Comparison of ENCODE assay signal across 15 cellular contexts in genomic region chr10:47339759-47340612, GRCh38. TPM values are rescaled to one million over a fixed set of nuclear protein-coding genes. Genes with fewer than 3 reads are reported as not detected.
DNase-seq lines count a peak whose midpoint lies in the region; ATAC-seq and TF ChIP-seq lines count a peak whose summit lies in the region.
"Had no signal": no experiment of that assay in that cellular context is flagged by ENCODE, and none has a peak within 500 bp of the region (broad histone marks: within the 10 kb centered on the region; RNA-seq: fewer than 3 reads in every experiment).

No MANE protein-coding gene starts in this region.

- TF ChIP-seq POLR2A in HCT116 (IDR thresholded peaks at IDR 0.05; ENCODE audit: borderline replicate concordance, extremely low read depth, insufficient read depth, insufficient read length), result no peak

- peak; percentile 56 for ATAC-seq in HCT116
- ATAC-seq in RWPE2 (ENCODE audit: low read depth), result peak; percentile 10; the same call in 1 of the 3 replicates
- peak; percentile 37 for ATAC-seq in memory B cell (ENCODE audit: low read depth)
- ATAC-seq: gastrocnemius medialis had no signal

- intact Hi-C loops in HCT116 (cut with micrococcal nuclease), result loop anchor here (1.0 kb wide), 2 partner anchors 292 to 316 kb away; no protein-coding TSS in a partner anchor

- H3K9me2 ChIP-seq in HCT116 (ENCODE audit: insufficient read depth), result no peaks in the 10 kb centered on the region

- CTCF ChIA-PET in HCT116 (lab: Charles Lee), result interaction anchor here (0.9 to 2.3 kb wide), 10 partner anchors 8 to 347 kb away, joined by 3 to 39 read pairs (median 6); no protein-coding TSS in a partner anchor
- CTCF ChIA-PET in RWPE1 (lab: Yijun Ruan, JAX), result interaction anchor here (0.7 to 1.6 kb wide), 5 partner anchors 9 to 80 kb away, joined by 3 to 5 read pairs (median 4); no protein-coding TSS in a partner anchor

- peak overlapping the region in 1 of 10 experiments; percentile 53; a peak in 2 of 20 replicates for H3K4me3 ChIP-seq in BLaER1 treated with 17β-estradiol and CSF1 and Interleukin-3, amounts not matched to agents 10 nM and 100 nM
- no peak overlapping the region for H3K4me3 ChIP-seq in HCT116 (replicated peaks in 1 of 2; ENCODE audit: low read depth in 1 of 2, low read length in 2 of 2)
- no peak overlapping the region for H3K4me3 ChIP-seq in RWPE2 (ENCODE audit: severe bottlenecking)
- H3K4me3 ChIP-seq: ascending aorta, coronary artery, gastrocnemius medialis had no signal

- TF ChIP-seq RAD21 in HCT116 (IDR thresholded peaks at IDR 0.05; ENCODE audit: low read depth), result no peak

- DNase-seq in HCT116 (ENCODE audit: low read depth, low spot score) (no peak), RWPE2 (ENCODE audit: low spot score) (peak; percentile 55), memory B cell (ENCODE audit: low spot score in 2 of 2) (no peak), DMS 273 treated with DMSO at 0.1 percent for 48 hours (lab: John Stamatoyannopoulos, UW) (no peak), HuH-7.5 (ENCODE audit: low spot score) (no peak), RWPE1 (ENCODE audit: low spot score) (no peak)
- DNase-seq: gastrocnemius medialis, NCI-H524 treated with DMSO at 0.1 percent for 48 hours, occipital lobe had no signal

- peak overlapping the region in 7 of 11 experiments; percentile 36 to 77 (median 61); a peak in 14 of 22 replicates for H3K27ac ChIP-seq in BLaER1 treated with 17β-estradiol and CSF1 and Interleukin-3, amounts not matched to agents 10 nM and 100 nM
- H3K27ac ChIP-seq in HCT116 (ENCODE audit: low read depth, low read length), result no peak overlapping the region
- H3K27ac ChIP-seq in RWPE2 (ENCODE audit: poor library complexity, severe bottlenecking), result no peak overlapping the region
- H3K27ac ChIP-seq in RWPE1, result no peak overlapping the region
- H3K27ac ChIP-seq: ascending aorta, coronary artery, gastrocnemius medialis had no signal

- H3K9me3 ChIP-seq in BLaER1 treated with 17β-estradiol and CSF1 and Interleukin-3, amounts not matched to agents 10 nM and 100 nM (replicated peaks in 1 of 11), result no peaks in the 10 kb centered on the region
- H3K9me3 ChIP-seq in HCT116 (ENCODE audit: control insufficient read depth in 1 of 2, insufficient read depth in 1 of 2, low read depth in 1 of 2, low read length in 2 of 2) (no peaks in the 10 kb centered on the region), RWPE2 (ENCODE audit: severe bottlenecking) (no peaks in the 10 kb centered on the region)
- H3K9me3 ChIP-seq: ascending aorta, gastrocnemius medialis had no signal

- peaks cover 9 to 18% (median 13%) of the 10 kb centered on the region in 10 experiments; a peak in 18 of 20 replicates for H3K4me1 ChIP-seq in BLaER1 treated with 17β-estradiol and CSF1 and Interleukin-3, amounts not matched to agents 10 nM and 100 nM
- H3K4me1 ChIP-seq in HCT116 (ENCODE audit: control insufficient read depth in 1 of 2, insufficient read depth in 2 of 2, low read length in 2 of 2), result no peaks in the 10 kb centered on the region
- no peaks in the 10 kb centered on the region for H3K4me1 ChIP-seq in RWPE2 (ENCODE audit: insufficient read depth, poor library complexity, severe bottlenecking)
- H3K4me1 ChIP-seq: ascending aorta, gastrocnemius medialis had no signal

- H3K27ac Mint-ChIP-seq in memory B cell, result no peak overlapping the region
- H3K27ac Mint-ChIP-seq: stimulated activated memory B cell treated with anti-CD40 and anti-IgM and Interleukin-4, amounts not matched to agents 10 μg/mL and 1 μg/mL and 100 μg/mL, for 72 hours had no signal

- RAD21 ChIA-PET in HCT116 (lab: Charles Lee; ENCODE audit: low non-redundant PET in 1 of 2, low total read pairs in 2 of 2, uncharacterized antibody in 2 of 2, unreplicated experiment in 2 of 2), result interaction anchor here (0.9 to 1.5 kb wide), 3 partner anchors 292 to 347 kb away, joined by 3 to 6 read pairs (median 4); no protein-coding TSS in a partner anchor

- POLR2A ChIA-PET in HCT116 (lab: Charles Lee) (no interaction called here), RWPE1 (lab: Yijun Ruan, JAX; ENCODE audit: low non-redundant PET) (no interaction called here)

- H3K79me2 ChIP-seq in HCT116 (ENCODE audit: insufficient read depth, low read length), result no peaks in the 10 kb centered on the region

- H3K27me3 ChIP-seq in BLaER1 treated with 17β-estradiol and CSF1 and Interleukin-3, amounts not matched to agents 10 nM and 100 nM, result no peaks in the 10 kb centered on the region
- no peaks in the 10 kb centered on the region for H3K27me3 ChIP-seq in HCT116 (ENCODE audit: insufficient read depth, low read length)
- H3K27me3 ChIP-seq in RWPE2 (ENCODE audit: insufficient read depth, poor library complexity, severe bottlenecking), result no peaks in the 10 kb centered on the region
- H3K27me3 ChIP-seq: ascending aorta, gastrocnemius medialis had no signal

- H3K36me3 ChIP-seq in BLaER1 treated with 17β-estradiol and CSF1 and Interleukin-3, amounts not matched to agents 10 nM and 100 nM, result no peaks in the 10 kb centered on the region
- no peaks in the 10 kb centered on the region for H3K36me3 ChIP-seq in HCT116 (ENCODE audit: control insufficient read depth in 1 of 2, insufficient read depth in 2 of 2, low read length in 2 of 2)
- H3K36me3 ChIP-seq in RWPE2 (ENCODE audit: low read depth), result no peaks in the 10 kb centered on the region
- H3K36me3 ChIP-seq: ascending aorta, gastrocnemius medialis had no signal

- H3K36me3 Mint-ChIP-seq in memory B cell, result no peaks in the 10 kb centered on the region
- H3K36me3 Mint-ChIP-seq: stimulated activated memory B cell treated with anti-CD40 and anti-IgM and Interleukin-4, amounts not matched to agents 10 μg/mL and 1 μg/mL and 100 μg/mL, for 72 hours had no signal

- H3K27me3 Mint-ChIP-seq in memory B cell, result peaks cover 11% of the 10 kb centered on the region

- H4K20me1 ChIP-seq in BLaER1 treated with 17β-estradiol and CSF1 and Interleukin-3, amounts not matched to agents 10 nM and 100 nM, result no peaks in the 10 kb centered on the region
- no peaks in the 10 kb centered on the region for H4K20me1 ChIP-seq in HCT116 (ENCODE audit: insufficient read depth)

- TF ChIP-seq CTCF in HCT116 (IDR thresholded peaks at IDR 0.05 in 2 of 3, conservative IDR thresholded peaks at IDR 0.05 in 1 of 3; ENCODE audit: borderline replicate concordance in 1 of 3, insufficient read depth in 1 of 3, low read depth in 2 of 3, low read length in 2 of 3) (no peak), RWPE2 (IDR thresholded peaks at IDR 0.05; ENCODE audit: poor library complexity, severe bottlenecking) (no peak), RWPE1 (conservative IDR thresholded peaks at IDR 0.05; ENCODE audit: low read depth) (no peak)

- H3K9me3 Mint-ChIP-seq in memory B cell, result no peaks in the 10 kb centered on the region
- H3K9me3 Mint-ChIP-seq: stimulated activated memory B cell treated with anti-CD40 and anti-IgM and Interleukin-4, amounts not matched to agents 10 μg/mL and 1 μg/mL and 100 μg/mL, for 72 hours had no signal

- peaks cover 7% of the 10 kb centered on the region for H3K4me1 Mint-ChIP-seq in memory B cell

- peak overlapping the region; percentile 34 to 83 (median 63) for H3K4me2 ChIP-seq in BLaER1 treated with 17β-estradiol and CSF1 and Interleukin-3, amounts not matched to agents 10 nM and 100 nM
- H3K4me2 ChIP-seq in HCT116 (ENCODE audit: low read length), result no peak overlapping the region

- BruUV-seq in HCT116 (replicated peaks; lab: Mats Ljungman, UMichigan), result no TSS peak

- peak overlapping the region; percentile 10 for H2AFZ ChIP-seq in HCT116 (ENCODE audit: low read depth, low read length, poor library complexity, severe bottlenecking)

- no peak overlapping the region for H3K4me3 Mint-ChIP-seq in memory B cell
- H3K4me3 Mint-ChIP-seq: stimulated activated memory B cell treated with anti-CD40 and anti-IgM and Interleukin-4, amounts not matched to agents 10 μg/mL and 1 μg/mL and 100 μg/mL, for 72 hours had no signal

- H3K9ac ChIP-seq in BLaER1 treated with 17β-estradiol and CSF1 and Interleukin-3, amounts not matched to agents 10 nM and 100 nM, result peak overlapping the region in 6 of 11 experiments; percentile 36 to 66 (median 50); a peak in 11 of 22 replicates
- H3K9ac ChIP-seq in HCT116 (ENCODE audit: low read length), result no peak overlapping the region

TF ChIP-seq in HCT116, 20 proteins besides CTCF, POLR2A, EP300 and RAD21:
- TF ChIP-seq EGR1 (IDR thresholded peaks at IDR 0.05; ENCODE audit: low read depth) (no peak), EZH2 (IDR thresholded peaks at IDR 0.05) (no peak), ZFX (IDR thresholded peaks at IDR 0.05) (no peak), SIN3A (IDR thresholded peaks at IDR 0.05; ENCODE audit: low read depth) (no peak), YY1 (IDR thresholded peaks at IDR 0.05; ENCODE audit: extremely low read depth, insufficient replicate concordance, low read depth, low read length) (no peak), ZBTB33 (IDR thresholded peaks at IDR 0.05; ENCODE audit: extremely low read depth, insufficient replicate concordance, low read length) (no peak), FOSL1 (IDR thresholded peaks at IDR 0.05; ENCODE audit: low read depth) (no peak), SRF (IDR thresholded peaks at IDR 0.05; ENCODE audit: low read depth) (no peak)

RNA-seq across cellular contexts. Expression of gene RBP3, which starts 8.2 kb away (rescaled TPM):
- not detected for total RNA-seq in HCT116 (2021; ENCODE audit: unreplicated experiment)
- 0.01 TPM in 1 of 2 replicates, not detected in the other for polyA plus RNA-seq in HCT116 (2012)
- total RNA-seq: ascending aorta, gastrocnemius medialis, occipital lobe, urinary bladder had no signal
- polyA plus RNA-seq: BJ, urinary bladder had no signal

RNA-seq across cellular contexts. Expression of gene GDF2, which starts 17.7 kb away (rescaled TPM):
- not detected for total RNA-seq in HCT116 (2021; ENCODE audit: unreplicated experiment)
- not detected in 2 replicates for polyA plus RNA-seq in HCT116 (2012)
- total RNA-seq: gastrocnemius medialis, occipital lobe, urinary bladder had no signal
- polyA plus RNA-seq: BJ, urinary bladder had no signal

RNA-seq across cellular contexts. Expression of gene GDF10, which starts 40.0 kb away (rescaled TPM):
- total RNA-seq in HCT116 (2021; ENCODE audit: unreplicated experiment), result not detected
- polyA plus RNA-seq in HCT116 (2012), result not detected in 2 replicates
- polyA plus RNA-seq: BJ had no signal

RNA-seq across cellular contexts. Expression of gene ZNF488, which starts 44.1 kb away (rescaled TPM):
- total RNA-seq in HCT116 (2021; ENCODE audit: unreplicated experiment), result 3.9 TPM
- 1.8 and 2.1 TPM in 2 replicates for polyA plus RNA-seq in HCT116 (2012)
- total RNA-seq: ascending aorta, gastrocnemius medialis had no signal

Comparison
In these comparisons a context has a peak if more than half of its experiments do, and no peak if none do; other contexts are left out.
1. H3K27ac ChIP-seq: peak in BLaER1 treated with 17β-estradiol and CSF1 and Interleukin-3, amounts not matched to agents 10 nM and 100 nM (7 of 11); none in HCT116 (single experiment), RWPE2 (single experiment) and RWPE1 (single experiment).
2. Peak in every context shown above with its lines, with median percentiles within 50 percentile points of each other: ATAC-seq.